ENCODE assay signal across 1 cellular context in the genomic region with DNA sequence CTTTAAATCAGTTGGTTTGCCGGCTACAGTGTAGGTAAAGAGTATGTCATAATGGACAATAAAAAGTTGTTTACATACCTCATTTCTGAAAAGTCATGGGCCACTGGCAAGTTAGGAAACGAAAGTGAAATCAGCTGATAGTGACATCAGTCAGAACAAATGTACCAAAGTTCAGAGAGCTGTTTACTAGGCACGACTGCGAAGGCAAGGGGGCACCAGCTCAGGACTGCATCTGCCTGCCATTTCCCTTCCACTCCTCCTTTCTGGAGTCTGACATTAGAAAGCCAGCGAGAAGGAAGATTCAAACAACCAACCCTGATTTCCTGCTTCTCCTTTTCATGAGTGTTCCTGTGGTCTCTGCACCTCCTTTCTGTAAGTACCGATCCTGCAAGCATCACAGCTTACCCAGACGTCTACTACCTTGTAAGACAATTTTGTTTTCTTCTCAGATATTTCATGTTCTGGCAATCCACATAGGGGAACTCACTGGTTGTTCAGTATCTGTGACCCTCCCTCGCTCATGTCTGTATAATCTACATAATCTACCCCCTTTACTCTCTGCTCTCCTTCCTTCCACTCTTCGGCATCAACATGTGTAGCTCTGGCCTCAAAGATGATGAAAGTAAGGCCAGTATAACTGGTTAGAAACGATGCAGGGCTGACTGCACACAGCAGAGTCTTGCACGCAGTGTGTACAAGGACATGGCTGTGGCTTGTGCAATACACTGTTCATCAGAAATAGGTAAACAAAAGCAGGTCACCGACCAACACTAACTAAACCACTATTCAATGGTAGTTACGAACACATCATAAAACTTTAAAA.
TF ChIP-seq lines count a peak whose summit lies in the region.

A gene (plus strand): TSS at position 174 of the 823 bp plus-strand sequence. CDS start 16,370 bp downstream, outside the sequence.

TF ChIP-seq in K562, 482 proteins besides CTCF, POLR2A, EP300 and RAD21 (continued from another document and continues in another):
- TF ChIP-seq HNRNPL (IDR thresholded peaks at IDR 0.05; ENCODE audit: low read depth, low read length) = no peak
- TF ChIP-seq CBX2 (IDR thresholded peaks at IDR 0.05; ENCODE audit: insufficient read depth, low read length, poor library complexity, severe bottlenecking) = no peak
- no peak for TF ChIP-seq HNRNPH1 (optimal IDR thresholded peaks at IDR 0.05; ENCODE audit: low read depth, low read length)
- TF ChIP-seq SIRT6 (IDR thresholded peaks at IDR 0.05; ENCODE audit: low read depth, low read length) = no peak
- no peak for TF ChIP-seq NR4A1 (CRISPR knock-in tag; IDR thresholded peaks at IDR 0.05)
- TF ChIP-seq NR4A1 (tag; IDR thresholded peaks at IDR 0.05) = peak; percentile 68; the same call in 1 of the 2 replicates
- no peak for TF ChIP-seq MED1 (CRISPR knock-in tag; IDR thresholded peaks at IDR 0.05; ENCODE audit: borderline replicate concordance)
- no peak for TF ChIP-seq HDAC8 (tag; IDR thresholded peaks at IDR 0.05)
- no peak for TF ChIP-seq SIX5 (IDR thresholded peaks at IDR 0.05; ENCODE audit: borderline replicate concordance in 1 of 2, insufficient read depth in 1 of 2, low read depth in 1 of 2, low read length in 2 of 2)
- TF ChIP-seq, protein P1, sequence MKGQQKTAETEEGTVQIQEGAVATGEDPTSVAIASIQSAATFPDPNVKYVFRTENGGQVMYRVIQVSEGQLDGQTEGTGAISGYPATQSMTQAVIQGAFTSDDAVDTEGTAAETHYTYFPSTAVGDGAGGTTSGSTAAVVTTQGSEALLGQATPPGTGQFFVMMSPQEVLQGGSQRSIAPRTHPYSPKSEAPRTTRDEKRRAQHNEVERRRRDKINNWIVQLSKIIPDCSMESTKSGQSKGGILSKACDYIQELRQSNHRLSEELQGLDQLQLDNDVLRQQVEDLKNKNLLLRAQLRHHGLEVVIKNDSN (CRISPR knock-in tag; IDR thresholded peaks at IDR 0.05) = no peak
- TF ChIP-seq FOXM1 (IDR thresholded peaks at IDR 0.05; ENCODE audit: low read depth) = peak; percentile 79
- no peak for TF ChIP-seq FOXM1 (CRISPR knock-in tag; IDR thresholded peaks at IDR 0.05; ENCODE audit: low read depth)
- TF ChIP-seq RFX7 (CRISPR knock-in tag; IDR thresholded peaks at IDR 0.05) = no peak
- TF ChIP-seq NBN (IDR thresholded peaks at IDR 0.05; ENCODE audit: low read depth) = peak; percentile 22; the same call in 1 of the 2 replicates
- TF ChIP-seq SMAD2 (IDR thresholded peaks at IDR 0.05; ENCODE audit: low read depth, low read length) = no peak
- no peak for TF ChIP-seq CAMTA2 (CRISPR knock-in tag; conservative IDR thresholded peaks at IDR 0.05)
- no peak; a peak in 1 of 4 replicates for TF ChIP-seq MAZ (CRISPR knock-in tag; conservative IDR thresholded peaks at IDR 0.05 in 1 of 2, IDR thresholded peaks at IDR 0.05 in 1 of 2)
- TF ChIP-seq, protein P2, sequence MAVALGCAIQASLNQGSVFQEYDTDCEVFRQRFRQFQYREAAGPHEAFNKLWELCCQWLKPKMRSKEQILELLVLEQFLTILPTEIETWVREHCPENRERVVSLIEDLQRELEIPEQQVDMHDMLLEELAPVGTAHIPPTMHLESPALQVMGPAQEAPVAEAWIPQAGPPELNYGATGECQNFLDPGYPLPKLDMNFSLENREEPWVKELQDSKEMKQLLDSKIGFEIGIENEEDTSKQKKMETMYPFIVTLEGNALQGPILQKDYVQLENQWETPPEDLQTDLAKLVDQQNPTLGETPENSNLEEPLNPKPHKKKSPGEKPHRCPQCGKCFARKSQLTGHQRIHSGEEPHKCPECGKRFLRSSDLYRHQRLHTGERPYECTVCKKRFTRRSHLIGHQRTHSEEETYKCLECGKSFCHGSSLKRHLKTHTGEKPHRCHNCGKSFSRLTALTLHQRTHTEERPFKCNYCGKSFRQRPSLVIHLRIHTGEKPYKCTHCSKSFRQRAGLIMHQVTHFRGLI (CRISPR knock-in tag; IDR thresholded peaks at IDR 0.05) = no peak
- no peak for TF ChIP-seq OTX1 (CRISPR knock-in tag; IDR thresholded peaks at IDR 0.05)
- TF ChIP-seq ZNF551 (CRISPR knock-in tag; IDR thresholded peaks at IDR 0.05) = no peak
- TF ChIP-seq, protein P3, sequence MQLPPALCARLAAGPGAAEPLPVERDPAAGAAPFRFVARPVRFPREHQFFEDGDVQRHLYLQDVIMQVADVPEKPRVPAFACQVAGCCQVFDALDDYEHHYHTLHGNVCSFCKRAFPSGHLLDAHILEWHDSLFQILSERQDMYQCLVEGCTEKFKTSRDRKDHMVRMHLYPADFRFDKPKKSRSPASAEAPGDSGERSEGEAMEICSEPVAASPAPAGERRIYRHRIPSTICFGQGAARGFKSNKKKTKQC (CRISPR knock-in tag; IDR thresholded peaks at IDR 0.05) = no peak
- no peak for TF ChIP-seq KLF16 (IDR thresholded peaks at IDR 0.05)
- TF ChIP-seq, protein P4, sequence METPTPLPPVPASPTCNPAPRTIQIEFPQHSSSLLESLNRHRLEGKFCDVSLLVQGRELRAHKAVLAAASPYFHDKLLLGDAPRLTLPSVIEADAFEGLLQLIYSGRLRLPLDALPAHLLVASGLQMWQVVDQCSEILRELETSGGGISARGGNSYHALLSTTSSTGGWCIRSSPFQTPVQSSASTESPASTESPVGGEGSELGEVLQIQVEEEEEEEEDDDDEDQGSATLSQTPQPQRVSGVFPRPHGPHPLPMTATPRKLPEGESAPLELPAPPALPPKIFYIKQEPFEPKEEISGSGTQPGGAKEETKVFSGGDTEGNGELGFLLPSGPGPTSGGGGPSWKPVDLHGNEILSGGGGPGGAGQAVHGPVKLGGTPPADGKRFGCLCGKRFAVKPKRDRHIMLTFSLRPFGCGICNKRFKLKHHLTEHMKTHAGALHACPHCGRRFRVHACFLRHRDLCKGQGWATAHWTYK (CRISPR knock-in tag; IDR thresholded peaks at IDR 0.05) = no peak
- TF ChIP-seq ZNF75A (CRISPR knock-in tag; IDR thresholded peaks at IDR 0.05) = no peak
- no peak; the same call in 1 of the 2 replicates for TF ChIP-seq CTBP1 (IDR thresholded peaks at IDR 0.05; ENCODE audit: borderline replicate concordance)
- TF ChIP-seq, protein P5, sequence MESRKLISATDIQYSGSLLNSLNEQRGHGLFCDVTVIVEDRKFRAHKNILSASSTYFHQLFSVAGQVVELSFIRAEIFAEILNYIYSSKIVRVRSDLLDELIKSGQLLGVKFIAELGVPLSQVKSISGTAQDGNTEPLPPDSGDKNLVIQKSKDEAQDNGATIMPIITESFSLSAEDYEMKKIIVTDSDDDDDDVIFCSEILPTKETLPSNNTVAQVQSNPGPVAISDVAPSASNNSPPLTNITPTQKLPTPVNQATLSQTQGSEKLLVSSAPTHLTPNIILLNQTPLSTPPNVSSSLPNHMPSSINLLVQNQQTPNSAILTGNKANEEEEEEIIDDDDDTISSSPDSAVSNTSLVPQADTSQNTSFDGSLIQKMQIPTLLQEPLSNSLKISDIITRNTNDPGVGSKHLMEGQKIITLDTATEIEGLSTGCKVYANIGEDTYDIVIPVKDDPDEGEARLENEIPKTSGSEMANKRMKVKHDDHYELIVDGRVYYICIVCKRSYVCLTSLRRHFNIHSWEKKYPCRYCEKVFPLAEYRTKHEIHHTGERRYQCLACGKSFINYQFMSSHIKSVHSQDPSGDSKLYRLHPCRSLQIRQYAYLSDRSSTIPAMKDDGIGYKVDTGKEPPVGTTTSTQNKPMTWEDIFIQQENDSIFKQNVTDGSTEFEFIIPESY (CRISPR knock-in tag; IDR thresholded peaks at IDR 0.05) = no peak
- no peak for TF ChIP-seq LCOR (CRISPR knock-in tag; IDR thresholded peaks at IDR 0.05)
- TF ChIP-seq NCOA1 (IDR thresholded peaks at IDR 0.05; ENCODE audit: low read depth) = peak; percentile 41; the same call in 1 of the 2 replicates
- TF ChIP-seq, protein P6, sequence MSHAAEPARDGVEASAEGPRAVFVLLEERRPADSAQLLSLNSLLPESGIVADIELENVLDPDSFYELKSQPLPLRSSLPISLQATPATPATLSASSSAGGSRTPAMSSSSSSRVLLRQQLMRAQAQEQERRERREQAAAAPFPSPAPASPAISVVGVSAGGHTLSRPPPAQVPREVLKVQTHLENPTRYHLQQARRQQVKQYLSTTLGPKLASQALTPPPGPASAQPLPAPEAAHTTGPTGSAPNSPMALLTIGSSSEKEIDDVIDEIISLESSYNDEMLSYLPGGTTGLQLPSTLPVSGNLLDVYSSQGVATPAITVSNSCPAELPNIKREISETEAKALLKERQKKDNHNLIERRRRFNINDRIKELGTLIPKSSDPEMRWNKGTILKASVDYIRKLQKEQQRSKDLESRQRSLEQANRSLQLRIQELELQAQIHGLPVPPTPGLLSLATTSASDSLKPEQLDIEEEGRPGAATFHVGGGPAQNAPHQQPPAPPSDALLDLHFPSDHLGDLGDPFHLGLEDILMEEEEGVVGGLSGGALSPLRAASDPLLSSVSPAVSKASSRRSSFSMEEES (CRISPR knock-in tag; IDR thresholded peaks at IDR 0.05) = no peak
- TF ChIP-seq NR1H2 (CRISPR knock-in tag; IDR thresholded peaks at IDR 0.05) = no peak
- no peak for TF ChIP-seq MTF1 (CRISPR knock-in tag; IDR thresholded peaks at IDR 0.05; ENCODE audit: borderline replicate concordance)
- no peak for TF ChIP-seq SMC3 (conservative IDR thresholded peaks at IDR 0.05; ENCODE audit: insufficient read depth, low read depth, low read length)
- TF ChIP-seq EWSR1 (IDR thresholded peaks at IDR 0.05; ENCODE audit: borderline replicate concordance, low read depth, partially characterized antibody) = no peak
- no peak for TF ChIP-seq ZC3H4 (CRISPR knock-in tag; IDR thresholded peaks at IDR 0.05; ENCODE audit: borderline replicate concordance)
- TF ChIP-seq ZNF143 (CRISPR knock-in tag; IDR thresholded peaks at IDR 0.05) = no peak
- no peak for TF ChIP-seq U2AF2 (optimal IDR thresholded peaks at IDR 0.05; ENCODE audit: low read depth, low read length)
- TF ChIP-seq TAL1 (IDR thresholded peaks at IDR 0.05) = no peak
- TF ChIP-seq, protein P7, sequence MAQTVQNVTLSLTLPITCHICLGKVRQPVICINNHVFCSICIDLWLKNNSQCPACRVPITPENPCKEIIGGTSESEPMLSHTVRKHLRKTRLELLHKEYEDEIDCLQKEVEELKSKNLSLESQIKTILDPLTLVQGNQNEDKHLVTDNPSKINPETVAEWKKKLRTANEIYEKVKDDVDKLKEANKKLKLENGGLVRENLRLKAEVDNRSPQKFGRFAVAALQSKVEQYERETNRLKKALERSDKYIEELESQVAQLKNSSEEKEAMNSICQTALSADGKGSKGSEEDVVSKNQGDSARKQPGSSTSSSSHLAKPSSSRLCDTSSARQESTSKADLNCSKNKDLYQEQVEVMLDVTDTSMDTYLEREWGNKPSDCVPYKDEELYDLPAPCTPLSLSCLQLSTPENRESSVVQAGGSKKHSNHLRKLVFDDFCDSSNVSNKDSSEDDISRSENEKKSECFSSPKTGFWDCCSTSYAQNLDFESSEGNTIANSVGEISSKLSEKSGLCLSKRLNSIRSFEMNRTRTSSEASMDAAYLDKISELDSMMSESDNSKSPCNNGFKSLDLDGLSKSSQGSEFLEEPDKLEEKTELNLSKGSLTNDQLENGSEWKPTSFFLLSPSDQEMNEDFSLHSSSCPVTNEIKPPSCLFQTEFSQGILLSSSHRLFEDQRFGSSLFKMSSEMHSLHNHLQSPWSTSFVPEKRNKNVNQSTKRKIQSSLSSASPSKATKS (CRISPR knock-in tag; IDR thresholded peaks at IDR 0.05) = no peak
- TF ChIP-seq ZNF311 (CRISPR knock-in tag; IDR thresholded peaks at IDR 0.05) = no peak
- no peak for TF ChIP-seq U2AF1 (optimal IDR thresholded peaks at IDR 0.05; ENCODE audit: low read depth, low read length)
- peak; percentile 34; the same call in 1 of the 2 replicates for TF ChIP-seq GTF2E2 (tag; IDR thresholded peaks at IDR 0.05)
- TF ChIP-seq, protein P8, sequence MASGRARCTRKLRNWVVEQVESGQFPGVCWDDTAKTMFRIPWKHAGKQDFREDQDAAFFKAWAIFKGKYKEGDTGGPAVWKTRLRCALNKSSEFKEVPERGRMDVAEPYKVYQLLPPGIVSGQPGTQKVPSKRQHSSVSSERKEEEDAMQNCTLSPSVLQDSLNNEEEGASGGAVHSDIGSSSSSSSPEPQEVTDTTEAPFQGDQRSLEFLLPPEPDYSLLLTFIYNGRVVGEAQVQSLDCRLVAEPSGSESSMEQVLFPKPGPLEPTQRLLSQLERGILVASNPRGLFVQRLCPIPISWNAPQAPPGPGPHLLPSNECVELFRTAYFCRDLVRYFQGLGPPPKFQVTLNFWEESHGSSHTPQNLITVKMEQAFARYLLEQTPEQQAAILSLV (tag; IDR thresholded peaks at IDR 0.05) = peak; percentile 66
- no peak for TF ChIP-seq ZNF707 (CRISPR knock-in tag; conservative IDR thresholded peaks at IDR 0.05)
- TF ChIP-seq ERF (CRISPR knock-in tag; IDR thresholded peaks at IDR 0.05) = no peak
- TF ChIP-seq, protein P9, sequence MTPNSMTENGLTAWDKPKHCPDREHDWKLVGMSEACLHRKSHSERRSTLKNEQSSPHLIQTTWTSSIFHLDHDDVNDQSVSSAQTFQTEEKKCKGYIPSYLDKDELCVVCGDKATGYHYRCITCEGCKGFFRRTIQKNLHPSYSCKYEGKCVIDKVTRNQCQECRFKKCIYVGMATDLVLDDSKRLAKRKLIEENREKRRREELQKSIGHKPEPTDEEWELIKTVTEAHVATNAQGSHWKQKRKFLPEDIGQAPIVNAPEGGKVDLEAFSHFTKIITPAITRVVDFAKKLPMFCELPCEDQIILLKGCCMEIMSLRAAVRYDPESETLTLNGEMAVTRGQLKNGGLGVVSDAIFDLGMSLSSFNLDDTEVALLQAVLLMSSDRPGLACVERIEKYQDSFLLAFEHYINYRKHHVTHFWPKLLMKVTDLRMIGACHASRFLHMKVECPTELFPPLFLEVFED (CRISPR knock-in tag; conservative IDR thresholded peaks at IDR 0.05) = no peak
- TF ChIP-seq PTBP1 (IDR thresholded peaks at IDR 0.05; ENCODE audit: low read depth, low read length) = no peak
- no peak; a peak in 1 of 4 replicates for TF ChIP-seq SIN3A (IDR thresholded peaks at IDR 0.05; ENCODE audit: borderline replicate concordance in 2 of 2, control insufficient read depth in 1 of 2, low read depth in 2 of 2, low read length in 2 of 2)
- TF ChIP-seq BRCA1 (IDR thresholded peaks at IDR 0.05) = no peak
- TF ChIP-seq BRCA1 (CRISPR knock-in tag; IDR thresholded peaks at IDR 0.05) = no peak
- TF ChIP-seq MIER1 (IDR thresholded peaks at IDR 0.05; ENCODE audit: low read depth) = no peak
- TF ChIP-seq, protein P10, sequence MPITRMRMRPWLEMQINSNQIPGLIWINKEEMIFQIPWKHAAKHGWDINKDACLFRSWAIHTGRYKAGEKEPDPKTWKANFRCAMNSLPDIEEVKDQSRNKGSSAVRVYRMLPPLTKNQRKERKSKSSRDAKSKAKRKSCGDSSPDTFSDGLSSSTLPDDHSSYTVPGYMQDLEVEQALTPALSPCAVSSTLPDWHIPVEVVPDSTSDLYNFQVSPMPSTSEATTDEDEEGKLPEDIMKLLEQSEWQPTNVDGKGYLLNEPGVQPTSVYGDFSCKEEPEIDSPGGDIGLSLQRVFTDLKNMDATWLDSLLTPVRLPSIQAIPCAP (CRISPR knock-in tag; IDR thresholded peaks at IDR 0.05; ENCODE audit: borderline replicate concordance) = no peak
- no peak for TF ChIP-seq MCM5 (IDR thresholded peaks at IDR 0.05; ENCODE audit: low read depth)
- TF ChIP-seq TEAD2 (tag; IDR thresholded peaks at IDR 0.05) = no peak
- TF ChIP-seq TCF3 (CRISPR knock-in tag; IDR thresholded peaks at IDR 0.05) = no peak
- no peak for TF ChIP-seq TCFL5 (CRISPR knock-in tag; conservative IDR thresholded peaks at IDR 0.05)
- TF ChIP-seq NCOR1 (IDR thresholded peaks at IDR 0.05) = no peak
